In the genomic region with DNA sequence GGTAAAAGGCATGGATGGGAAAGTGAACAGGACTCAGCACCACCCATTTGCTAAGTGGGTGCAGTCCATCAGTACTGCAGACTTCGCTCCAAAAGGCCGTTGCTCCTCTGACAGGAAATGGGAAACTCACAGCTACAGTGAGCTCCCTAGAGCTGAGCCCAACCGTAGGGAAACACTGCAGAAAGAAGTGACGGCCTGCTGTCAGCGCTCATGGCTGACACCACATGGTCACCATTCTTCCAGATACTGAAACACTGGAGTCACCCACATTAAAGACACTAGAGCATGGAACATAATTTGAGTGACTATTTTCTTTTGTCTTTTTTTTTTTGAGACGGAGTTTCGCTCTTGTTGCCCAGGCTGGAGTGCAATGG, we compare ENCODE assay signal across 17 cellular contexts. TPM values are rescaled to one million over a fixed set of nuclear protein-coding genes. Genes with fewer than 3 reads are reported as not detected.
A peak's percentile ranks its signal among the peaks of the same experiment; 100 is the strongest.
DNase-seq lines count a peak whose midpoint lies in the region; ATAC-seq and TF ChIP-seq lines count a peak whose summit lies in the region.
"Had no signal": no experiment of that assay in that cellular context is flagged by ENCODE, and none has a peak within 500 bp of the region (broad histone marks: within the 10 kb centered on the region; RNA-seq: fewer than 3 reads in every experiment).

No MANE protein-coding gene starts in this region.

- TF ChIP-seq EP300 in tibial nerve (IDR thresholded peaks at IDR 0.05) = no peak

- no peak for DNase-seq in WTC11 (ENCODE audit: low spot score)
- peak in 1 of 2 donors; percentile 58 for DNase-seq in heart right ventricle
- no peak for DNase-seq in osteocyte (ENCODE audit: extremely low spot score, unreplicated experiment)
- DNase-seq in NOMO-1 (lab: John Stamatoyannopoulos, UW; ENCODE audit: unreplicated experiment in 2 of 2) = no peak
- DNase-seq in UCSD-AML1 (lab: John Stamatoyannopoulos, UW; ENCODE audit: unreplicated experiment) = no peak
- no peak for DNase-seq in tibial nerve (ENCODE audit: low spot score in 2 of 2)
- DNase-seq: activated CD4-positive, alpha-beta T cell treated with anti-CD3 and anti-CD28 coated beads, Interleukin-2, amount 10 ng/mL, durations not matched to agents 24 days and 14 days; activated T-cell treated with anti-CD3 and anti-CD28 coated beads, Interleukin-2, amount 50 U/mL, for 48 hours; BE2C; HCEC 1CT; mammary epithelial cell; MG63; uterus had no signal

- H3K27ac ChIP-seq in BLaER1 (peak overlapping the region; percentile 65; the same call in 1 of the 2 replicates), heart right ventricle (peak overlapping the region in 8 of 10 donors; percentile 23 to 70 (median 62)), tibial nerve (no peak overlapping the region)
- H3K27ac ChIP-seq: uterus had no signal

- H3K36me3 ChIP-seq in BLaER1 (peaks cover 46% of the 10 kb centered on the region), heart right ventricle (peaks cover 0 to 10% (median 0%) of the 10 kb centered on the region in 9 donors), tibial nerve (peaks cover 0 to 12% (median 0%) of the 10 kb centered on the region in 3 donors)
- H3K36me3 ChIP-seq: uterus had no signal

- intact Hi-C loops in heart right ventricle (cut with DNase I) = loop anchor here in 1 of 10 donors (2.0 kb wide), 1 partner anchor 32 kb away; a partner anchor contains a TSS

- H3K27me3 ChIP-seq in BLaER1 (no peaks in the 10 kb centered on the region), heart right ventricle (no peaks in the 10 kb centered on the region), tibial nerve (no peaks in the 10 kb centered on the region)
- H3K27me3 ChIP-seq: BE2C, MG63, uterus had no signal

- no peak for TF ChIP-seq POLR2A in tibial nerve (IDR thresholded peaks at IDR 0.05)

- 17 to 18% methylated on average over 7 of the region's 7 CpGs for WGBS in heart right ventricle, 2 donors
- WGBS in tibial nerve, 2 donors = 40 to 41% methylated on average over 7 of the region's 7 CpGs

- H3K9ac ChIP-seq in BLaER1 = 0 out of 2 replicates have a peak overlapping the region, but pooled peaks have one; percentile 42

- peaks cover 75% of the 10 kb centered on the region for H4K20me1 ChIP-seq in BLaER1

- H3K4me3 ChIP-seq in BLaER1 (no peak overlapping the region), heart right ventricle (no peak overlapping the region), tibial nerve (no peak overlapping the region)
- H3K4me3 ChIP-seq: MG63, uterus had no signal

- H3K9me3 Mint-ChIP-seq in WTC11 = peaks cover 4% of the 10 kb centered on the region
- no peaks in the 10 kb centered on the region for H3K9me3 Mint-ChIP-seq in osteocyte (ENCODE audit: unreplicated experiment)
- H3K9me3 Mint-ChIP-seq: activated CD4-positive, alpha-beta T cell treated with anti-CD3 and anti-CD28 coated beads, Interleukin-2, amount 10 ng/mL, durations not matched to agents 24 days and 14 days had no signal

- H3K36me3 Mint-ChIP-seq in WTC11 = peaks cover 18% of the 10 kb centered on the region
- peaks cover 3% of the 10 kb centered on the region for H3K36me3 Mint-ChIP-seq in osteocyte (ENCODE audit: unreplicated experiment)

- H3K27me3 Mint-ChIP-seq in WTC11 (ENCODE audit: low read depth) (no peaks in the 10 kb centered on the region), osteocyte (ENCODE audit: unreplicated experiment) (no peaks in the 10 kb centered on the region)
- H3K27me3 Mint-ChIP-seq: activated CD4-positive, alpha-beta T cell treated with anti-CD3 and anti-CD28 coated beads, Interleukin-2, amount 10 ng/mL, durations not matched to agents 24 days and 14 days had no signal

- POLR2A ChIA-PET in WTC11 (lab: Charles Lee) = interaction anchor here (0.6 kb wide), 1 partner anchor 76 kb away, joined by 4 read pairs; no protein-coding TSS in a partner anchor

- H3K4me1 Mint-ChIP-seq in WTC11 = peaks cover 42% of the 10 kb centered on the region
- H3K4me1 Mint-ChIP-seq in osteocyte (ENCODE audit: unreplicated experiment) = peaks cover 19% of the 10 kb centered on the region

- CTCF ChIA-PET in WTC11 (lab: Charles Lee) = interaction anchor here (0.7 to 1.4 kb wide), 5 partner anchors 10 to 102 kb away, joined by 3 to 10 read pairs (median 4); no protein-coding TSS in a partner anchor

- H3K9me3 ChIP-seq in BLaER1 = no peaks in the 10 kb centered on the region
- H3K9me3 ChIP-seq in heart right ventricle = no peaks in the 10 kb centered on the region
- no peaks in the 10 kb centered on the region for H3K9me3 ChIP-seq in tibial nerve
- H3K9me3 ChIP-seq: MG63, uterus had no signal

- H3K4me3 Mint-ChIP-seq in WTC11 (no peak overlapping the region), osteocyte (ENCODE audit: unreplicated experiment) (no peak overlapping the region)
- H3K4me3 Mint-ChIP-seq: activated CD4-positive, alpha-beta T cell treated with anti-CD3 and anti-CD28 coated beads, Interleukin-2, amount 10 ng/mL, durations not matched to agents 24 days and 14 days had no signal

- TF ChIP-seq CTCF in WTC11 (IDR thresholded peaks at IDR 0.05) (no peak), heart right ventricle (IDR thresholded peaks at IDR 0.05) (peak in 1 of 9 donors; percentile 8), osteocyte (IDR thresholded peaks at IDR 0.05) (no peak), tibial nerve (IDR thresholded peaks at IDR 0.05) (no peak)

- peak overlapping the region; percentile 69 for H3K27ac Mint-ChIP-seq in WTC11
- H3K27ac Mint-ChIP-seq in osteocyte (ENCODE audit: unreplicated experiment) = peak overlapping the region; percentile 64
- H3K27ac Mint-ChIP-seq: activated CD4-positive, alpha-beta T cell treated with anti-CD3 and anti-CD28 coated beads, Interleukin-2, amount 10 ng/mL, durations not matched to agents 24 days and 14 days had no signal

- H3K4me2 ChIP-seq in BLaER1 = peak overlapping the region; percentile 81

- ATAC-seq in WTC11 = peak; percentile 58
- peak; percentile 82 to 92 (median 86) for ATAC-seq in heart right ventricle
- ATAC-seq in GM19351 (IDR thresholded peaks at IDR 0.05; ENCODE audit: unreplicated experiment) = no peak

- peaks cover 69% of the 10 kb centered on the region for H3K4me1 ChIP-seq in BLaER1
- H3K4me1 ChIP-seq in heart right ventricle = peaks cover 14 to 61% (median 47%) of the 10 kb centered on the region in 9 donors
- H3K4me1 ChIP-seq in tibial nerve = peaks cover 0 to 19% (median 3%) of the 10 kb centered on the region in 4 donors

TF ChIP-seq in WTC11, 78 proteins besides CTCF, POLR2A, EP300 and RAD21 (continues in another document):
- TF ChIP-seq ZNF671 (CRISPR knock-in tag; IDR thresholded peaks at IDR 0.05) (no peak), ELF4 (CRISPR knock-in tag; IDR thresholded peaks at IDR 0.05; ENCODE audit: low read depth) (no peak), ESRRA (CRISPR knock-in tag; IDR thresholded peaks at IDR 0.05; ENCODE audit: borderline replicate concordance) (no peak), FOXP1 (CRISPR knock-in tag; IDR thresholded peaks at IDR 0.05; ENCODE audit: borderline replicate concordance) (no peak), JUN (CRISPR knock-in tag; IDR thresholded peaks at IDR 0.05) (no peak), GTF2I (CRISPR knock-in tag; conservative IDR thresholded peaks at IDR 0.05) (no peak)
- TF ChIP-seq, protein P1, sequence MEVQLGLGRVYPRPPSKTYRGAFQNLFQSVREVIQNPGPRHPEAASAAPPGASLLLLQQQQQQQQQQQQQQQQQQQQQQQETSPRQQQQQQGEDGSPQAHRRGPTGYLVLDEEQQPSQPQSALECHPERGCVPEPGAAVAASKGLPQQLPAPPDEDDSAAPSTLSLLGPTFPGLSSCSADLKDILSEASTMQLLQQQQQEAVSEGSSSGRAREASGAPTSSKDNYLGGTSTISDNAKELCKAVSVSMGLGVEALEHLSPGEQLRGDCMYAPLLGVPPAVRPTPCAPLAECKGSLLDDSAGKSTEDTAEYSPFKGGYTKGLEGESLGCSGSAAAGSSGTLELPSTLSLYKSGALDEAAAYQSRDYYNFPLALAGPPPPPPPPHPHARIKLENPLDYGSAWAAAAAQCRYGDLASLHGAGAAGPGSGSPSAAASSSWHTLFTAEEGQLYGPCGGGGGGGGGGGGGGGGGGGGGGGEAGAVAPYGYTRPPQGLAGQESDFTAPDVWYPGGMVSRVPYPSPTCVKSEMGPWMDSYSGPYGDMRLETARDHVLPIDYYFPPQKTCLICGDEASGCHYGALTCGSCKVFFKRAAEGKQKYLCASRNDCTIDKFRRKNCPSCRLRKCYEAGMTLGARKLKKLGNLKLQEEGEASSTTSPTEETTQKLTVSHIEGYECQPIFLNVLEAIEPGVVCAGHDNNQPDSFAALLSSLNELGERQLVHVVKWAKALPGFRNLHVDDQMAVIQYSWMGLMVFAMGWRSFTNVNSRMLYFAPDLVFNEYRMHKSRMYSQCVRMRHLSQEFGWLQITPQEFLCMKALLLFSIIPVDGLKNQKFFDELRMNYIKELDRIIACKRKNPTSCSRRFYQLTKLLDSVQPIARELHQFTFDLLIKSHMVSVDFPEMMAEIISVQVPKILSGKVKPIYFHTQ (CRISPR knock-in tag; IDR thresholded peaks at IDR 0.05) = no peak
- TF ChIP-seq, protein P2, sequence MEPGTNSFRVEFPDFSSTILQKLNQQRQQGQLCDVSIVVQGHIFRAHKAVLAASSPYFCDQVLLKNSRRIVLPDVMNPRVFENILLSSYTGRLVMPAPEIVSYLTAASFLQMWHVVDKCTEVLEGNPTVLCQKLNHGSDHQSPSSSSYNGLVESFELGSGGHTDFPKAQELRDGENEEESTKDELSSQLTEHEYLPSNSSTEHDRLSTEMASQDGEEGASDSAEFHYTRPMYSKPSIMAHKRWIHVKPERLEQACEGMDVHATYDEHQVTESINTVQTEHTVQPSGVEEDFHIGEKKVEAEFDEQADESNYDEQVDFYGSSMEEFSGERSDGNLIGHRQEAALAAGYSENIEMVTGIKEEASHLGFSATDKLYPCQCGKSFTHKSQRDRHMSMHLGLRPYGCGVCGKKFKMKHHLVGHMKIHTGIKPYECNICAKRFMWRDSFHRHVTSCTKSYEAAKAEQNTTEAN (CRISPR knock-in tag; IDR thresholded peaks at IDR 0.05) = no peak

RNA-seq across cellular contexts. Expression of a gene that starts 31.9 kb away (rescaled TPM):
- total RNA-seq in WTC11 (2021) (57.1 to 68.9 TPM (median 59.6 TPM) in 3 replicates), heart right ventricle (10 to 100 TPM; 31.0 to 39.0 (median 36.9) TPM), osteocyte (30.7 and 32.4 TPM in 2 replicates), tibial nerve (10 to 100 TPM; 16.0 to 38.7 (median 20.7) TPM)
- polyA plus RNA-seq in heart right ventricle = 10 to 100 TPM in 1 of 2 donors, 1 to 10 TPM in 1; 9.1 to 22.5 TPM

RNA-seq across cellular contexts. Expression of a gene that starts 36.6 kb away (rescaled TPM):
- total RNA-seq in WTC11 (2021) (2.5 to 2.9 TPM (median 2.8 TPM) in 3 replicates), heart right ventricle (10 to 100 TPM in 2 of 10 donors, 1 to 10 TPM in 8; 1.7 to 17.3 (median 3.2) TPM), osteocyte (15.2 TPM in 2 replicates), tibial nerve (10 to 100 TPM; 16.7 to 50.1 (median 27.8) TPM)
- 10 to 100 TPM in 1 of 2 donors, 1 to 10 TPM in 1; 3.5 to 20.8 TPM for polyA plus RNA-seq in heart right ventricle

RNA-seq across cellular contexts. Expression of a gene that starts 46.4 kb away (rescaled TPM):
- total RNA-seq in WTC11 (2021) = 0.17 to 0.57 TPM in 2 of 3 replicates, not detected in the other
- under 1 TPM in 1 of 10 donors, not detected in 9; 0.98 TPM for total RNA-seq in heart right ventricle
- polyA plus RNA-seq in heart right ventricle = under 1 TPM in 1 of 2 donors, not detected in 1; 0.73 TPM
- not detected in 2 replicates for total RNA-seq in osteocyte
- total RNA-seq in tibial nerve = not detected
- total RNA-seq: activated CD4-positive, alpha-beta T cell treated with anti-CD3 and anti-CD28 coated beads, Interleukin-2, amount 10 ng/mL, durations not matched to agents 24 days and 14 days; aorta; mammary epithelial cell; omental fat pad; uterus had no signal
- polyA plus RNA-seq: aorta had no signal

Comparison
In these comparisons a context has a peak if more than half of its experiments do, and no peak if none do; other contexts are left out.
1. H3K27ac ChIP-seq: peak in BLaER1 (single experiment) and heart right ventricle (8 of 10); none in tibial nerve (0 of 4).